In genomic region chr21:31724552-31724951, GRCh38 we compare ENCODE assay signal across 27 cellular contexts. TPM values are rescaled to one million over a fixed set of nuclear protein-coding genes. Genes with fewer than 3 reads are reported as not detected.
DNase-seq lines count a peak whose midpoint lies in the region; ATAC-seq, FAIRE-seq and TF ChIP-seq lines count a peak whose summit lies in the region.
"Had no signal": no experiment of that assay in that cellular context is flagged by ENCODE, and none has a peak within 500 bp of the region (broad histone marks: within the 10 kb centered on the region; RNA-seq: fewer than 3 reads in every experiment).

No MANE protein-coding gene starts in this region.

- peaks cover 99% of the 10 kb centered on the region for H3K79me2 ChIP-seq in Loucy (ENCODE audit: insufficient read depth, low read length)
- H3K79me2 ChIP-seq in GM12878 (ENCODE audit: control insufficient read depth, insufficient read depth, low read length) = peaks cover 95% of the 10 kb centered on the region

- POLR2A ChIA-PET in activated CD4-positive, alpha-beta T cell treated with anti-CD3 and anti-CD28 coated beads for 36 hours (lab: Charles Lee) = no interaction called here
- POLR2A ChIA-PET in GM12878 (lab: Charles Lee) = no interaction called here

- H3K9me3 Mint-ChIP-seq in activated CD4-positive, alpha-beta T cell treated with anti-CD3 and anti-CD28 coated beads for 36 hours (ENCODE audit: low read depth) = no peaks in the 10 kb centered on the region
- H3K9me3 Mint-ChIP-seq in nephron progenitor cell = peaks cover 16% of the 10 kb centered on the region

- no peak for TF ChIP-seq RAD21 in GM12878 (IDR thresholded peaks at IDR 0.05; ENCODE audit: insufficient read depth, low read depth, low read length)

- in situ Hi-C loops in GM12878 (cut with MboI) = no loop called here

- peak overlapping the region; percentile 59 for H3K27ac Mint-ChIP-seq in activated CD4-positive, alpha-beta T cell treated with anti-CD3 and anti-CD28 coated beads for 36 hours
- H3K27ac Mint-ChIP-seq in nephron progenitor cell = peak overlapping the region; percentile 1

- SMC1A ChIA-PET in GM12878 (lab: Charles Lee; ENCODE audit: uncharacterized antibody, unreplicated experiment) = interaction anchor here (1.3 kb wide), 1 partner anchor 22 kb away, joined by 3 read pairs; no protein-coding TSS in a partner anchor

- WGBS in GM12878 (ENCODE audit: insufficient coverage, insufficient replicate concordance, low lambda C conversion rate, missing lambda C conversion rate) = 76% methylated on average over 4 of the region's 4 CpGs

- peak; percentile 31 for ATAC-seq in activated CD4-positive, alpha-beta T cell treated with anti-CD3 and anti-CD28 coated beads for 36 hours
- ATAC-seq in GM12878 = peak; percentile 9; the same call in 2 of the 3 replicates
- no peak for ATAC-seq in GM18505 (IDR thresholded peaks at IDR 0.05; ENCODE audit: unreplicated experiment)
- ATAC-seq: heart right ventricle, K562 had no signal

- H3K36me3 ChIP-seq in Loucy (ENCODE audit: insufficient read depth, low read length) = 0 out of 2 replicates have a peak, but pooled peaks cover 3% of the 10 kb centered on the region
- H3K36me3 ChIP-seq in GM12878 (ENCODE audit: control insufficient read depth in 2 of 2, insufficient read depth in 2 of 2, low read length in 1 of 2) = peaks cover 1 to 2% of the 10 kb centered on the region in 2 experiments; a peak in 2 of 4 replicates
- H3K36me3 ChIP-seq: upper lobe of left lung had no signal

- peaks cover 17% of the 10 kb centered on the region for H3K36me3 Mint-ChIP-seq in activated CD4-positive, alpha-beta T cell treated with anti-CD3 and anti-CD28 coated beads for 36 hours (ENCODE audit: low read depth)
- H3K36me3 Mint-ChIP-seq in nephron progenitor cell (ENCODE audit: low read depth) = peaks cover 52% of the 10 kb centered on the region

- no peak overlapping the region for H3K27ac ChIP-seq in GM12878 (ENCODE audit: control insufficient read depth, insufficient read depth)
- H3K27ac ChIP-seq: 22Rv1, heart right ventricle, upper lobe of left lung had no signal

- no peaks in the 10 kb centered on the region for H3F3A ChIP-seq in Loucy (ENCODE audit: low read depth)

- TF ChIP-seq POLR2A in GM12878 (IDR thresholded peaks at IDR 0.05; ENCODE audit: low read depth, low read length) (no peak), GM18505 (IDR thresholded peaks at IDR 0.05; ENCODE audit: borderline replicate concordance, extremely low read depth, insufficient read depth, insufficient read length) (no peak)

- H3K4me1 ChIP-seq in Loucy (ENCODE audit: insufficient read depth, low read length, poor library complexity, severe bottlenecking) (peaks cover 54% of the 10 kb centered on the region), GM12878 (ENCODE audit: control insufficient read depth, insufficient read depth, low read length) (peaks cover 12% of the 10 kb centered on the region; the same call in 1 of the 2 replicates)

- H3K4me3 Mint-ChIP-seq in activated CD4-positive, alpha-beta T cell treated with anti-CD3 and anti-CD28 coated beads for 36 hours = no peak overlapping the region
- no peak overlapping the region for H3K4me3 Mint-ChIP-seq in nephron progenitor cell

- intact Hi-C loops in activated CD4-positive, alpha-beta T cell treated with anti-CD3 and anti-CD28 coated beads for 36 hours (cut with DNase I, micrococcal nuclease) = loop anchor here in 1 of 2 experiments (1.0 to 10.0 kb wide), 2 partner anchors 10 to 1010 kb away; partner anchors contain the start of gene KRTAP21-3
- intact Hi-C loops in GM12878 (cut with micrococcal nuclease; ENCODE audit: unreplicated experiment) = no loop called here

- H2AFZ ChIP-seq in Loucy (ENCODE audit: low read length) (no peak overlapping the region), GM12878 (ENCODE audit: control insufficient read depth, low read depth, low read length) (no peak overlapping the region)

- DNase-seq in activated CD4-positive, alpha-beta T cell treated with anti-CD3 and anti-CD28 coated beads for 36 hours = no peak
- DNase-seq in activated CD4-positive, alpha-beta T cell treated with anti-CD3 and anti-CD28 coated beads, Interleukin-2, amount 50 U/mL, for 4 hours = no peak
- DNase-seq in GM12878 (ENCODE audit: low read depth, low spot score) = no peak
- no peak for DNase-seq in nephron progenitor cell
- no peak for DNase-seq in NCI-H1436 (lab: John Stamatoyannopoulos, UW)
- no peak for DNase-seq in kidney tubule cell (ENCODE audit: low spot score)
- DNase-seq: activated CD4-positive, CD25-positive, alpha-beta regulatory T cell treated with anti-CD3 and anti-CD28 coated beads, Interleukin-2, amount 50 U/mL, for 72 hours; activated naive CD4-positive, alpha-beta T cell treated with Interleukin-2 at 50 U/mL for 16 hours; amygdala; C1 segment of cervical spinal cord; Calu3; heart right ventricle; kidney; NCI-H1105; NCI-H1930; NCI-H526; Right ventricle myocardium superior; stimulated activated CD4-positive, alpha-beta T cell treated with anti-CD3 and anti-CD28 coated beads, Interleukin-4, amount 100 ng/mL, for 24 hours; upper lobe of left lung had no signal

- no peaks in the 10 kb centered on the region for H3K27me3 Mint-ChIP-seq in activated CD4-positive, alpha-beta T cell treated with anti-CD3 and anti-CD28 coated beads for 36 hours
- no peaks in the 10 kb centered on the region for H3K27me3 Mint-ChIP-seq in nephron progenitor cell (ENCODE audit: low read depth, poor library complexity)

- peaks cover 100% of the 10 kb centered on the region for H4K20me1 ChIP-seq in Loucy (ENCODE audit: insufficient read depth, low read length, poor library complexity, severe bottlenecking)
- H4K20me1 ChIP-seq in GM12878 (ENCODE audit: control insufficient read depth, insufficient read depth) = peaks cover 6% of the 10 kb centered on the region; the same call in 1 of the 2 replicates

- no peak for FAIRE-seq in GM12878 (lab: Jason Lieb, UNC)
- FAIRE-seq: endothelial cell of umbilical vein, frontal cortex, H1, HTR-8/SVneo, K562, kidney had no signal

- H3K4me3 ChIP-seq in Loucy (ENCODE audit: low read length, poor library complexity, severe bottlenecking) (peak overlapping the region; percentile 62), GM12878 (no peak overlapping the region)
- H3K4me3 ChIP-seq: heart right ventricle, K562, upper lobe of left lung had no signal

- no peaks in the 10 kb centered on the region for H3K9me2 ChIP-seq in Loucy (replicated peaks; ENCODE audit: low read depth, low read length)

- CTCF ChIA-PET in activated CD4-positive, alpha-beta T cell treated with anti-CD3 and anti-CD28 coated beads for 36 hours (lab: Charles Lee) = interaction anchor here (0.5 to 1.4 kb wide), 3 partner anchors 8 to 635 kb away, joined by 3 read pairs; no protein-coding TSS in a partner anchor
- CTCF ChIA-PET in GM12878 (lab: Yijun Ruan, JAX) = no interaction called here

- peaks cover 55% of the 10 kb centered on the region for H3K4me1 Mint-ChIP-seq in activated CD4-positive, alpha-beta T cell treated with anti-CD3 and anti-CD28 coated beads for 36 hours
- H3K4me1 Mint-ChIP-seq in nephron progenitor cell = peaks cover 8% of the 10 kb centered on the region

- H3K9me3 ChIP-seq in Loucy (ENCODE audit: insufficient read depth, low read depth, low read length) (no peaks in the 10 kb centered on the region), GM12878 (replicated peaks; ENCODE audit: control insufficient read depth, insufficient read depth, low read length) (no peaks in the 10 kb centered on the region; the same call in 2 of the 3 replicates)
- H3K9me3 ChIP-seq: heart right ventricle, upper lobe of left lung had no signal

- BruUV-seq in GM12878 (replicated peaks; lab: Mats Ljungman, UMichigan) = no TSS peak

- RAD21 ChIA-PET in GM12878 (lab: Charles Lee; ENCODE audit: unreplicated experiment) = interaction anchor here (0.8 kb wide), 1 partner anchor 101 kb away, joined by 4 read pairs; no protein-coding TSS in a partner anchor

- TF ChIP-seq EP300 in GM12878 (IDR thresholded peaks at IDR 0.05; ENCODE audit: borderline replicate concordance in 1 of 2, control insufficient read depth in 1 of 2, low read depth in 2 of 2, low read length in 2 of 2) = no peak

- H3K9ac ChIP-seq in Loucy (ENCODE audit: low read depth, low read length, poor library complexity, severe bottlenecking) = peak overlapping the region; percentile 7
- no peak overlapping the region for H3K9ac ChIP-seq in GM12878 (ENCODE audit: control insufficient read depth, insufficient read depth, low read length)

- peak overlapping the region; percentile 91 for H3K4me2 ChIP-seq in Loucy (ENCODE audit: low read depth, low read length, poor library complexity, severe bottlenecking)
- no peak overlapping the region for H3K4me2 ChIP-seq in GM12878 (ENCODE audit: control insufficient read depth, insufficient read depth)

- TF ChIP-seq CTCF in Loucy (conservative IDR thresholded peaks at IDR 0.05; ENCODE audit: low read length) (no peak), GM12878 (IDR thresholded peaks at IDR 0.05 in 2 of 3, conservative IDR thresholded peaks at IDR 0.05 in 1 of 3; ENCODE audit: control insufficient read depth in 2 of 3, extremely low read depth in 1 of 3, insufficient read depth in 1 of 3, low read depth in 3 of 3, low read length in 3 of 3) (no peak), nephron progenitor cell (IDR thresholded peaks at IDR 0.05) (no peak)

- H3K27me3 ChIP-seq in Loucy (ENCODE audit: insufficient read depth, low read length, poor library complexity, severe bottlenecking) = no peaks in the 10 kb centered on the region
- no peaks in the 10 kb centered on the region for H3K27me3 ChIP-seq in GM12878 (replicated peaks in 1 of 2; ENCODE audit: control insufficient read depth in 2 of 2, insufficient read depth in 2 of 2, low read length in 1 of 2)
- H3K27me3 ChIP-seq: heart right ventricle, upper lobe of left lung had no signal

TF ChIP-seq in GM12878, 131 proteins besides CTCF, POLR2A, EP300 and RAD21 (continues in another document):
- TF ChIP-seq BMI1 (IDR thresholded peaks at IDR 0.05; ENCODE audit: borderline replicate concordance) = no peak

RNA-seq across cellular contexts. Expression of gene SCAF4, which starts 7.4 kb away (rescaled TPM):
- total RNA-seq in activated CD4-positive, alpha-beta T cell treated with anti-CD3 and anti-CD28 coated beads for 36 hours = 10 to 100 TPM; 47.1 to 62.8 TPM
- 82.4 and 89.4 TPM in 2 replicates for total RNA-seq in GM12878 (2013; cell fraction: nucleolus; rRNA removed)
- total RNA-seq in GM12878 (2014; rRNA removed) (7.8 and 12.0 TPM in 2 replicates), GM12878 (2014; rRNA removed; fragmentation: Illumina TruSeq; extraction: Trizol) (11.2 and 12.0 TPM in 2 replicates), GM12878 (2021) (44.8 and 49.3 TPM in 2 replicates)
- 14.9 TPM for polyA plus RNA-seq in GM12878 (2011; ENCODE audit: low read depth)
- polyA plus RNA-seq in GM12878 (2011; rRNA removed) (14.5 TPM in 2 replicates), GM12878 (2014; fragmentation: Illumina TruSeq; extraction: Trizol) (34.7 and 39.1 TPM in 2 replicates), GM12878 (2014; fragmentation: Nextera tagmentation; extraction: Ambion mirVana) (1 to 10 TPM; 4.3 to 4.6 TPM), GM12878 (2014; rRNA removed) (17.4 and 22.8 TPM in 2 replicates), GM12878 (2016; fragmentation: Nextera tagmentation; extraction: Ambion mirVana) (10 to 100 TPM; 39.7 to 42.3 TPM)
- polyA plus RNA-seq in GM12878 (2011; cell fraction: cytosol; rRNA removed) = 10.0 and 15.1 TPM in 2 replicates
- 44.6 and 54.9 TPM in 2 replicates for polyA plus RNA-seq in GM12878 (2011; cell fraction: nucleus; rRNA removed)
- 19.6 and 23.9 TPM in 2 replicates for polyA plus RNA-seq in GM12878 (2012)
- 24.1 and 27.7 TPM in 2 replicates for polyA minus RNA-seq in GM12878 (2011; rRNA and poly(A)+ RNA removed)
- 10.6 and 10.8 TPM in 2 replicates for polyA minus RNA-seq in GM12878 (2011; cell fraction: cytosol; rRNA and poly(A)+ RNA removed)
- 43.5 and 72.9 TPM in 2 replicates for polyA minus RNA-seq in GM12878 (2011; cell fraction: nucleus; rRNA and poly(A)+ RNA removed)
